In the genomic region with DNA sequence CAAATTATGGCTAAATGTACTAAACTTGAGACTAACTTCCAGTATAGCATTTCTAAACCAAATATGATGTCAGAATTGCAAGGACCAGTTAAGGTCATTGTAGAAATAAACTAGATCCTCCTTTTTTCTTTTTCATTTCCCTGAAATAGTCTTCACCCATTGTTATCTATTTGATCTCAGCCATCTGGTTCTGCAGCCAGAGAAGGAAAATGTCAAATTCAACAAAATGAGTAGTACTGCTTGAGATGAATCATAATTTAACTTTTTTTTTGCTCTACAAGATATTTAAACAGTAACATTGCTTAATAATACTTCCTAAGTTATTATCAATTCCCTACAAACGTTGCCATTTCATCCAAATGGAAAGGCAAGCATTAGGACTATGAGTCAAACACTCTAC, we compare ENCODE assay signal across 28 cellular contexts.
"Had no signal": no experiment of that assay in that cellular context is flagged by ENCODE, and none has a peak within 500 bp of the region (broad histone marks: within the 10 kb centered on the region; RNA-seq: fewer than 3 reads in every experiment).

No MANE protein-coding gene starts in this region.

- H3K27ac Mint-ChIP-seq: naive thymus-derived CD8-positive, alpha-beta T cell; nephron; stimulated activated naive B cell treated with anti-CD40 and anti-IgM and Interleukin-4, amounts not matched to agents 10 μg/mL and 1 μg/mL and 100 μg/mL, for 72 hours had no signal

- H3K4me3 ChIP-seq: left lung, lower lobe of right lung, pancreas, prostate gland, skin epidermis, stomach, testis, thyroid gland, transverse colon, upper lobe of left lung, vagina had no signal

- H3K27me3 Mint-ChIP-seq: naive thymus-derived CD8-positive, alpha-beta T cell; stimulated activated naive B cell treated with anti-CD40 and anti-IgM and Interleukin-4, amounts not matched to agents 10 μg/mL and 1 μg/mL and 100 μg/mL, for 72 hours had no signal

- DNase-seq: kidney; left colon; left lung; lower lobe of right lung; mammary epithelial cell; mesenchymal stem cell; naive thymus-derived CD8-positive, alpha-beta T cell; nucleus accumbens; pancreas; posterior cingulate gyrus; right cardiac atrium; stimulated activated CD4-positive, alpha-beta T cell treated with anti-CD3 and anti-CD28 coated beads, Interleukin-12 subunit alpha, Interleukin-12 subunit beta, amount 100 ng/mL, for 4 hours; stimulated activated CD4-positive, alpha-beta T cell treated with anti-CD3 and anti-CD28 coated beads, Interleukin-15, amount 100 ng/mL, for 24 hours; stimulated activated CD4-positive, alpha-beta T cell treated with anti-CD3 and anti-CD28 coated beads, Interleukin-2, amount 100 ng/mL, for 24 hours; stimulated activated CD4-positive, alpha-beta T cell treated with anti-CD3 and anti-CD28 coated beads, Interleukin-4, amount 100 ng/mL, for 1 hour; stimulated activated naive B cell treated with anti-CD40 and anti-IgM and Interleukin-4, amounts not matched to agents 10 μg/mL and 1 μg/mL and 100 μg/mL, for 72 hours; stimulated activated naive CD8-positive, alpha-beta T cell treated with anti-CD3 and anti-CD28 coated beads, Interleukin-15, Interleukin-2, amounts not matched to agents 100 U/mL and 50 U/mL, for 24 hours; stomach; testis; thyroid gland; transverse colon; upper lobe of left lung had no signal

- H3K4me1 Mint-ChIP-seq: naive thymus-derived CD8-positive, alpha-beta T cell; neural crest cell; stimulated activated naive B cell treated with anti-CD40 and anti-IgM and Interleukin-4, amounts not matched to agents 10 μg/mL and 1 μg/mL and 100 μg/mL, for 72 hours had no signal

- H3K9me3 ChIP-seq: left lung, lower lobe of right lung, pancreas, prostate gland, stomach, testis, thyroid gland, transverse colon, upper lobe of left lung, vagina had no signal

- H3K27me3 ChIP-seq: left lung, pancreas, stomach, testis, thyroid gland, transverse colon, upper lobe of left lung, vagina had no signal

- ATAC-seq: left colon; left lung; lower lobe of right lung; naive thymus-derived CD8-positive, alpha-beta T cell; pancreas; right cardiac atrium; sciatic nerve; stimulated activated naive B cell treated with anti-CD40 and anti-IgM and Interleukin-4, amounts not matched to agents 10 μg/mL and 1 μg/mL and 100 μg/mL, for 72 hours; stimulated activated naive CD8-positive, alpha-beta T cell treated with anti-CD3 and anti-CD28 coated beads, Interleukin-15, Interleukin-2, amounts not matched to agents 100 U/mL and 50 U/mL, for 24 hours had no signal

- H3K9me3 Mint-ChIP-seq: naive thymus-derived CD8-positive, alpha-beta T cell; nephron; neural crest cell; stimulated activated naive B cell treated with anti-CD40 and anti-IgM and Interleukin-4, amounts not matched to agents 10 μg/mL and 1 μg/mL and 100 μg/mL, for 72 hours had no signal

- H3K4me3 Mint-ChIP-seq: naive thymus-derived CD8-positive, alpha-beta T cell; nephron; neural crest cell; stimulated activated naive B cell treated with anti-CD40 and anti-IgM and Interleukin-4, amounts not matched to agents 10 μg/mL and 1 μg/mL and 100 μg/mL, for 72 hours had no signal

- H3K4me1 ChIP-seq: left lung, lower lobe of right lung, pancreas, prostate gland, stomach, testis, thyroid gland, transverse colon, upper lobe of left lung, vagina had no signal

- H3K36me3 ChIP-seq: left lung, lower lobe of right lung, pancreas, prostate gland, stomach, thyroid gland, transverse colon, upper lobe of left lung, vagina had no signal

- H3K36me3 Mint-ChIP-seq: naive thymus-derived CD8-positive, alpha-beta T cell; stimulated activated naive B cell treated with anti-CD40 and anti-IgM and Interleukin-4, amounts not matched to agents 10 μg/mL and 1 μg/mL and 100 μg/mL, for 72 hours had no signal
